In the genomic region with DNA sequence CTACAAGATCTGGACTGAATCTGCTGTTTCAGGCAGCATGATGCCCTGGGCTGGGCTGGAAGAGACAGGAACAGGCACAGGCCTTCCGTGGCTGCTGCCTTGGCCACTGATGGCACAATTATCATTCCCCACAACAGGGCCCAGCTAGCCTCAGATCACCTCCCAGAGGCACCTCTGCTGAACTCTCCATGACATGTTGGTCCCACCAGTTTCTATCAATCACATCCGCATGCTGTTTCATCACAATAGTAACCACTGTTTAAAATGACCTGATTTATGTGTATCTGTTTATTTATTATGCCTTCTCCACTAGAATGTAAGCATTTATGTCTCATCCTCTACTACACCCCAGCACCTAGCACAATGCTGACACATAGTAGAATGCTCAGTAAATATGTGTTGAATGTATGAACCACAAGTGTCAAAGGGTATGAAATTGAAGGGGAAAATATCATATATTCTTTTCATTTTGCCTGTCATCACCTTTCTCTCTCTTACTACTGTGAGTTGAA, we compare ENCODE assay signal across 24 cellular contexts. TPM values are rescaled to one million over a fixed set of nuclear protein-coding genes. Genes with fewer than 3 reads are reported as not detected.
A peak's percentile ranks its signal among the peaks of the same experiment; 100 is the strongest.
DNase-seq lines count a peak whose midpoint lies in the region; TF ChIP-seq lines count a peak whose summit lies in the region.
"Had no signal": no experiment of that assay in that cellular context is flagged by ENCODE, and none has a peak within 500 bp of the region (broad histone marks: within the 10 kb centered on the region; RNA-seq: fewer than 3 reads in every experiment).

No MANE protein-coding gene starts in this region.

- H3K27me3 Mint-ChIP-seq in chondrocyte (ENCODE audit: low read depth) (no peaks in the 10 kb centered on the region), mesothelial cell of epicardium (ENCODE audit: low read depth) (no peaks in the 10 kb centered on the region)
- H3K27me3 Mint-ChIP-seq: CD4-positive, alpha-beta T cell had no signal

- H3K27me3 ChIP-seq in mesendoderm (ENCODE audit: insufficient read depth, low read length, poor library complexity) = no peaks in the 10 kb centered on the region
- H3K27me3 ChIP-seq: foreskin keratinocyte had no signal

- peaks cover 15% of the 10 kb centered on the region for H3K4me1 ChIP-seq in mesendoderm (ENCODE audit: control insufficient read depth, low read depth, low read length)

- no peak for TF ChIP-seq CTCF in chondrocyte (IDR thresholded peaks at IDR 0.05)
- TF ChIP-seq CTCF in mesothelial cell of epicardium (IDR thresholded peaks at IDR 0.05; ENCODE audit: unreplicated experiment) = no peak

- H3K56ac ChIP-seq in mesendoderm (ENCODE audit: low read length) = peak overlapping the region; percentile 86

- H3K27ac Mint-ChIP-seq in chondrocyte (ENCODE audit: unreplicated experiment) (peak overlapping the region; percentile 23), mesothelial cell of epicardium (no peak overlapping the region)
- H3K27ac Mint-ChIP-seq: activated naive CD8-positive, alpha-beta T cell treated with anti-CD3 and anti-CD28 coated beads for 36 hours; CD4-positive, alpha-beta T cell; naive thymus-derived CD4-positive, alpha-beta T cell had no signal

- H2BK120ac ChIP-seq in mesendoderm (ENCODE audit: low read depth, low read length) = peak overlapping the region; percentile 93

- H3K4me1 Mint-ChIP-seq in chondrocyte (ENCODE audit: low read depth) (peaks cover 63% of the 10 kb centered on the region), mesothelial cell of epicardium (peaks cover 11% of the 10 kb centered on the region)
- H3K4me1 Mint-ChIP-seq: activated naive CD8-positive, alpha-beta T cell treated with anti-CD3 and anti-CD28 coated beads for 36 hours had no signal

- WGBS in mesendoderm (ENCODE audit: extremely low coverage, insufficient coverage, low lambda C conversion rate) = no CpG with 5 or more reads among the region's 2 CpGs

- H3K4me3 Mint-ChIP-seq in chondrocyte (ENCODE audit: unreplicated experiment) (no peak overlapping the region), mesothelial cell of epicardium (no peak overlapping the region)
- H3K4me3 Mint-ChIP-seq: activated naive CD8-positive, alpha-beta T cell treated with anti-CD3 and anti-CD28 coated beads for 36 hours; brain; CD4-positive, alpha-beta T cell; naive thymus-derived CD4-positive, alpha-beta T cell had no signal

- H3K4ac ChIP-seq in mesendoderm (ENCODE audit: low read depth, low read length) = peak overlapping the region; percentile 89

- no peaks in the 10 kb centered on the region for H3K36me3 ChIP-seq in mesendoderm (ENCODE audit: control insufficient read depth, insufficient read depth, low read length)
- H3K36me3 ChIP-seq: lower lobe of right lung, thoracic aorta had no signal

- H3K27ac ChIP-seq in mesendoderm (ENCODE audit: low read depth, low read length) = peak overlapping the region; percentile 36
- H3K27ac ChIP-seq: foreskin keratinocyte, lower lobe of right lung, thoracic aorta had no signal

- H4K5ac ChIP-seq in mesendoderm (ENCODE audit: low read length) = peak overlapping the region; percentile 73

- H3K9me3 Mint-ChIP-seq in chondrocyte (ENCODE audit: low read depth) = no peaks in the 10 kb centered on the region
- peaks cover 8% of the 10 kb centered on the region for H3K9me3 Mint-ChIP-seq in mesothelial cell of epicardium
- H3K9me3 Mint-ChIP-seq: activated naive CD8-positive, alpha-beta T cell treated with anti-CD3 and anti-CD28 coated beads for 36 hours; CD4-positive, alpha-beta T cell; naive thymus-derived CD4-positive, alpha-beta T cell had no signal

- no peaks in the 10 kb centered on the region for H3K36me3 Mint-ChIP-seq in chondrocyte (ENCODE audit: low read depth)
- no peaks in the 10 kb centered on the region for H3K36me3 Mint-ChIP-seq in mesothelial cell of epicardium
- H3K36me3 Mint-ChIP-seq: activated naive CD8-positive, alpha-beta T cell treated with anti-CD3 and anti-CD28 coated beads for 36 hours; brain had no signal

- H3K79me2 ChIP-seq in mesendoderm (ENCODE audit: control insufficient read depth, insufficient read depth, low read length) = no peaks in the 10 kb centered on the region

- H2AK5ac ChIP-seq in mesendoderm (ENCODE audit: low read length) = peak overlapping the region; percentile 96

- no peak overlapping the region for H3K4me2 ChIP-seq in mesendoderm (ENCODE audit: low read length)

- peak overlapping the region; percentile 16 for H4K8ac ChIP-seq in mesendoderm (ENCODE audit: low read depth, low read length)

- H3K9ac ChIP-seq in mesendoderm (ENCODE audit: low read length) = peak overlapping the region; percentile 44

- H3K23ac ChIP-seq in mesendoderm (ENCODE audit: low read length) = no peak overlapping the region

- peak overlapping the region; percentile 96 for H3K18ac ChIP-seq in mesendoderm (ENCODE audit: low read length)

- H3K4me3 ChIP-seq in mesendoderm (ENCODE audit: low read length) = no peak overlapping the region
- H3K4me3 ChIP-seq: lower lobe of right lung, thoracic aorta had no signal

- no peak overlapping the region for H2BK15ac ChIP-seq in mesendoderm (replicated peaks; ENCODE audit: low read depth)

- DNase-seq in AG20443 (ENCODE audit: low spot score) = peak; percentile 32
- DNase-seq in LHCN-M2 (ENCODE audit: low read depth) = peak; percentile 66
- DNase-seq in chondrocyte (ENCODE audit: low spot score) = no peak
- DNase-seq in mesendoderm = no peak
- no peak for DNase-seq in NCI-H524 (lab: John Stamatoyannopoulos, UW)
- DNase-seq in activated CD4-positive, alpha-beta T cell treated with anti-CD3 and anti-CD28 coated beads for 48 hours = no peak
- DNase-seq in NCI-H2107 (lab: John Stamatoyannopoulos, UW) = no peak
- DNase-seq in mesothelial cell of epicardium (ENCODE audit: low spot score in 2 of 2, unreplicated experiment in 2 of 2) = no peak
- DNase-seq: activated CD4-positive, alpha-beta T cell treated with anti-CD3 and anti-CD28 coated beads for 4 hours; activated naive CD8-positive, alpha-beta T cell treated with anti-CD3 and anti-CD28 coated beads for 36 hours; CD4-positive, alpha-beta T cell; cortex of kidney; DMS153; H7; hypothalamus; kidney; lower lobe of right lung; naive thymus-derived CD4-positive, alpha-beta T cell; NCI-H526 treated with DMSO at 0.1 percent for 48 hours; posterior cingulate gyrus; stimulated activated naive CD4-positive, alpha-beta T cell had no signal

- H3K79me1 ChIP-seq in mesendoderm (ENCODE audit: low read length) = no peaks in the 10 kb centered on the region

- H2BK5ac ChIP-seq in mesendoderm (ENCODE audit: low read length) = peak overlapping the region; percentile 98

RNA-seq across cellular contexts. Expression of gene ZBTB38, which starts 32.7 kb away (rescaled TPM):
- total RNA-seq in LHCN-M2 (2014; rRNA removed) (153 and 164 TPM in 2 replicates), chondrocyte (50.4 to 71.1 TPM (median 64.6 TPM) in 3 replicates), mesothelial cell of epicardium (44.4 to 46.7 TPM (median 46.3 TPM) in 3 replicates)
- 23.5 TPM for polyA plus RNA-seq in LHCN-M2 (2012)
- polyA plus RNA-seq in mesendoderm (2013, experiment 1 of 2) = 20.8 TPM
- 20.5 TPM for polyA plus RNA-seq in mesendoderm (2013, experiment 2 of 2)

Comparison
In these comparisons a context has a peak if more than half of its experiments do, and no peak if none do; other contexts are left out.
1. DNase-seq: peak in AG20443 (single experiment) and LHCN-M2 (single experiment); none in chondrocyte (single experiment), mesendoderm (single experiment), NCI-H524 (0 of 2), activated CD4-positive, alpha-beta T cell treated with anti-CD3 and anti-CD28 coated beads for 48 hours (single experiment), NCI-H2107 (single experiment) and mesothelial cell of epicardium (0 of 2).